25 cellular contexts compared by ENCODE assay signal in the genomic region with DNA sequence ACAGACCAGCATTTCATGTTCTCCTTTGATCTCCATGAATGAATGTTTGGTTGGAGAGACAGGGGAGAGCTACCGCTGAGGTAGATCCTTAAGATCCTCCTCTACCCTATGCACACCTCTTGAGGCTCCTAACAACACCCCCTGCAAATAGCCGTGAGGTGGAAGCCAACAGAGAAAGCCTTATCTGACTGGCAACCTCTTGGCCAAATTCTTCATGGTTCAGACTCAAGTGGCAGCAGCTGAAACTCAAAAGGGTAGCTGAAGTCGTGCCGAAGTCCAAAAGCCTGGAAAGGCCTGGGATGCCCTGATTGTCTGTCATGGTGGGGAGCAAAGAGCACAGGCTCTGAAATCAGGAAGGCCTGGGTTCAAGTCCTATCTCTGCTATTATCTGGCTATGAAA.
"Had no signal": no experiment of that assay in that cellular context is flagged by ENCODE, and none has a peak within 500 bp of the region (broad histone marks: within the 10 kb centered on the region; RNA-seq: fewer than 3 reads in every experiment).

No MANE protein-coding gene starts in this region.

- H3K9ac ChIP-seq: KMS-11 had no signal

- H3K4me2 ChIP-seq: KMS-11 had no signal

- H3K27me3 ChIP-seq: SJCRH30 had no signal

- H3K4me3 Mint-ChIP-seq: IgD-negative memory B cell had no signal

- ATAC-seq: HepG2, K562, SK-N-SH treated with all-trans-retinoic acid at 6 μM for 48 hours had no signal

- H3K27ac Mint-ChIP-seq: IgD-negative memory B cell had no signal

- H3K9me3 ChIP-seq: SJCRH30 had no signal

- DNase-seq: Kasumi-1, MM.1S, MV-4-11, NCI-H1048, NCI-H1105, NCI-H1436 treated with DMSO at 0.1 percent for 48 hours, NCI-H1694, NCI-H1930, NCI-H2081 treated with DMSO at 0.1 percent for 48 hours, NCI-H2171, NCI-H226, NCI-H446, NCI-H510A, NCI-H524 treated with DMSO at 0.1 percent for 48 hours, NCI-H69, NCI-H774, RPMI8226, SHP77 treated with DMSO at 0.1 percent for 48 hours, SJCRH30 had no signal

- FAIRE-seq: HepG2, K562, RCC 7860 had no signal

- H3K9me3 Mint-ChIP-seq: IgD-negative memory B cell had no signal

- H3K4me1 Mint-ChIP-seq: IgD-negative memory B cell had no signal

- H3K4me3 ChIP-seq: K562, SJCRH30 had no signal

- H3K4me1 ChIP-seq: SJCRH30 had no signal

- H3K36me3 ChIP-seq: SJCRH30 had no signal

- H3K27ac ChIP-seq: KMS-11, SJCRH30 had no signal
